ENCODE assay signal across 2 cellular contexts in the genomic region with DNA sequence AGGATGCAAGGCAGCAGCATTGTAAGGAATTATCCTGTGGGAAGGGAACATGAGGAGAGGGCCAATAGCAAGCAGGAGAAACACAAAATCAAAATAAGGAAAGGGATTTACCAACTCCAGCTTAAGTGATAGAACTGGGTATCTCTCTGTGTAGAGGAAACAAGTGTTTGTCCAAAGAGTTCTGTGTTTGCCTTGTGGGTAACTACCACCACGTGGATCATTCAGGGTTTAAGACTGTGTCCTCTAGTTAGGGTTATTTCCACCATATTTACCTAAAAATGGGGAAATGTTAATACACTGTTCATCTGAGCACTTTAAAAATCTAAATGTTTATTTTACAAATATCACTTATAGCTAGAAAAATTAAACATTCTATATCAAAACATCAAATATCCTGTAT.
TF ChIP-seq lines count a peak whose summit lies in the region.

No MANE protein-coding gene starts in this region.

TF ChIP-seq in HepG2, 621 proteins besides CTCF, POLR2A, EP300 and RAD21 (continued from another document):
- TF ChIP-seq HNF1B (CRISPR knock-in tag; IDR thresholded peaks at IDR 0.05) (no peak), TCF7 (IDR thresholded peaks at IDR 0.05; ENCODE audit: low read depth) (no peak), BCL3 (CRISPR knock-in tag; IDR thresholded peaks at IDR 0.05) (no peak)
- TF ChIP-seq, protein P1, sequence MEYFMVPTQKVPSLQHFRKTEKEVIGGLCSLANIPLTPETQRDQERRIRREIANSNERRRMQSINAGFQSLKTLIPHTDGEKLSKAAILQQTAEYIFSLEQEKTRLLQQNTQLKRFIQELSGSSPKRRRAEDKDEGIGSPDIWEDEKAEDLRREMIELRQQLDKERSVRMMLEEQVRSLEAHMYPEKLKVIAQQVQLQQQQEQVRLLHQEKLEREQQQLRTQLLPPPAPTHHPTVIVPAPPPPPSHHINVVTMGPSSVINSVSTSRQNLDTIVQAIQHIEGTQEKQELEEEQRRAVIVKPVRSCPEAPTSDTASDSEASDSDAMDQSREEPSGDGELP (IDR thresholded peaks at IDR 0.05; ENCODE audit: borderline replicate concordance, low read depth), result no peak
- TF ChIP-seq, protein P2, sequence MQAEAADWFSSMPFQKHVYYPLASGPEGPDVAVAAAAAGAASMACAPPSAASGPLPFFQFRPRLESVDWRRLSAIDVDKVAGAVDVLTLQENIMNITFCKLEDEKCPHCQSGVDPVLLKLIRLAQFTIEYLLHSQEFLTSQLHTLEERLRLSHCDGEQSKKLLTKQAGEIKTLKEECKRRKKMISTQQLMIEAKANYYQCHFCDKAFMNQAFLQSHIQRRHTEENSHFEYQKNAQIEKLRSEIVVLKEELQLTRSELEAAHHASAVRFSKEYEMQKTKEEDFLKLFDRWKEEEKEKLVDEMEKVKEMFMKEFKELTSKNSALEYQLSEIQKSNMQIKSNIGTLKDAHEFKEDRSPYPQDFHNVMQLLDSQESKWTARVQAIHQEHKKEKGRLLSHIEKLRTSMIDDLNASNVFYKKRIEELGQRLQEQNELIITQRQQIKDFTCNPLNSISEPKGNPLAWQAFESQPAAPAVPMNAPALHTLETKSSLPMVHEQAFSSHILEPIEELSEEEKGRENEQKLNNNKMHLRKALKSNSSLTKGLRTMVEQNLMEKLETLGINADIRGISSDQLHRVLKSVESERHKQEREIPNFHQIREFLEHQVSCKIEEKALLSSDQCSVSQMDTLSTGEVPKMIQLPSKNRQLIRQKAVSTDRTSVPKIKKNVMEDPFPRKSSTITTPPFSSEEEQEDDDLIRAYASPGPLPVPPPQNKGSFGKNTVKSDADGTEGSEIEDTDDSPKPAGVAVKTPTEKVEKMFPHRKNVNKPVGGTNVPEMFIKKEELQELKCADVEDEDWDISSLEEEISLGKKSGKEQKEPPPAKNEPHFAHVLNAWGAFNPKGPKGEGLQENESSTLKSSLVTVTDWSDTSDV (CRISPR knock-in tag; IDR thresholded peaks at IDR 0.05), result no peak

TF ChIP-seq in K562, 482 proteins besides CTCF, POLR2A, EP300 and RAD21 (continued from another document):
- TF ChIP-seq, protein P3, sequence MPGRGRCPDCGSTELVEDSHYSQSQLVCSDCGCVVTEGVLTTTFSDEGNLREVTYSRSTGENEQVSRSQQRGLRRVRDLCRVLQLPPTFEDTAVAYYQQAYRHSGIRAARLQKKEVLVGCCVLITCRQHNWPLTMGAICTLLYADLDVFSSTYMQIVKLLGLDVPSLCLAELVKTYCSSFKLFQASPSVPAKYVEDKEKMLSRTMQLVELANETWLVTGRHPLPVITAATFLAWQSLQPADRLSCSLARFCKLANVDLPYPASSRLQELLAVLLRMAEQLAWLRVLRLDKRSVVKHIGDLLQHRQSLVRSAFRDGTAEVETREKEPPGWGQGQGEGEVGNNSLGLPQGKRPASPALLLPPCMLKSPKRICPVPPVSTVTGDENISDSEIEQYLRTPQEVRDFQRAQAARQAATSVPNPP (IDR thresholded peaks at IDR 0.05; ENCODE audit: borderline replicate concordance, insufficient read depth, insufficient read length), result no peak
- TF ChIP-seq ZNF316 (IDR thresholded peaks at IDR 0.05) (no peak), LCOR (CRISPR knock-in tag; IDR thresholded peaks at IDR 0.05) (no peak), FOSL1 (tag; conservative IDR thresholded peaks at IDR 0.05) (no peak), ADNP (tag; IDR thresholded peaks at IDR 0.05) (no peak), MBD1 (CRISPR knock-in tag; IDR thresholded peaks at IDR 0.05) (no peak), RFX1 (IDR thresholded peaks at IDR 0.05) (no peak), HDGF (IDR thresholded peaks at IDR 0.05) (no peak), BACH1 (tag; IDR thresholded peaks at IDR 0.05) (no peak)
